Comparison of ENCODE assay signal across 12 cellular contexts in genomic region chr1:52867060-52867845, GRCh38. TPM values are rescaled to one million over a fixed set of nuclear protein-coding genes. Genes with fewer than 3 reads are reported as not detected.
DNase-seq lines count a peak whose midpoint lies in the region; ATAC-seq, FAIRE-seq and TF ChIP-seq lines count a peak whose summit lies in the region.
"Had no signal": no experiment of that assay in that cellular context is flagged by ENCODE, and none has a peak within 500 bp of the region (broad histone marks: within the 10 kb centered on the region; RNA-seq: fewer than 3 reads in every experiment).

No MANE protein-coding gene starts in this region.

- no peaks in the 10 kb centered on the region for H3K36me3 Mint-ChIP-seq in nephron progenitor cell (ENCODE audit: low read depth)

- WGBS in heart right ventricle, 2 donors: 83 to 94% methylated on average over 2 of the region's 2 CpGs
- 53 to 56% methylated on average over 2 of the region's 2 CpGs for WGBS in pancreas, 2 donors

- H3K9me3 Mint-ChIP-seq in nephron progenitor cell: peaks cover 16% of the 10 kb centered on the region

- FAIRE-seq in pancreas (lab: Jason Lieb, UNC): no peak
- FAIRE-seq: A204.1, islet of Langerhans had no signal

- no peak overlapping the region for H3K4me3 Mint-ChIP-seq in nephron progenitor cell

- H3K4me1 ChIP-seq in heart right ventricle (no peaks in the 10 kb centered on the region), pancreas (no peaks in the 10 kb centered on the region)

- ATAC-seq in GM21717 (IDR thresholded peaks at IDR 0.05; ENCODE audit: unreplicated experiment) (peak; percentile 88), HG03442 (IDR thresholded peaks at IDR 0.05; ENCODE audit: unreplicated experiment) (peak; percentile 92), heart right ventricle (no peak), pancreas (no peak)

- H3K4me1 Mint-ChIP-seq in nephron progenitor cell: peaks cover 6% of the 10 kb centered on the region

- H3K27ac ChIP-seq in heart right ventricle (no peak overlapping the region), pancreas (no peak overlapping the region)

- H3K36me3 ChIP-seq in heart right ventricle: no peaks in the 10 kb centered on the region
- no peaks in the 10 kb centered on the region for H3K36me3 ChIP-seq in pancreas

- intact Hi-C loops in heart right ventricle (cut with DNase I) (no loop called here), pancreas (cut with DNase I) (no loop called here)

- H3K27me3 Mint-ChIP-seq in nephron progenitor cell (ENCODE audit: low read depth, poor library complexity): peaks cover 2% of the 10 kb centered on the region

- H3K27me3 ChIP-seq in heart right ventricle: peaks cover 0 to 4% (median 0%) of the 10 kb centered on the region in 7 donors
- H3K27me3 ChIP-seq in pancreas: no peaks in the 10 kb centered on the region

- H3K27ac Mint-ChIP-seq in nephron progenitor cell: peak overlapping the region; percentile 1

- H3K4me3 ChIP-seq in heart right ventricle (no peak overlapping the region), pancreas (no peak overlapping the region)

- DNase-seq in NCI-H2107 treated with DMSO at 0.1 percent for 48 hours (lab: John Stamatoyannopoulos, UW; ENCODE audit: unreplicated experiment): peak; percentile 28
- DNase-seq in NCI-H2107 (lab: John Stamatoyannopoulos, UW): no peak
- DNase-seq in nephron progenitor cell: no peak
- no peak for DNase-seq in SKM-1 treated with dmso at 0.1 percent for 144 hours (lab: John Stamatoyannopoulos, UW; ENCODE audit: unreplicated experiment)
- DNase-seq in heart right ventricle: no peak
- DNase-seq in pancreas: no peak
- DNase-seq: activated T-cell treated with anti-CD3 and anti-CD28 coated beads, Interleukin-2, amount 50 U/mL, for 1 hour; dermis blood vessel endothelial cell had no signal

- TF ChIP-seq CTCF in nephron progenitor cell (IDR thresholded peaks at IDR 0.05) (no peak), heart right ventricle (IDR thresholded peaks at IDR 0.05) (no peak), pancreas (IDR thresholded peaks at IDR 0.05) (no peak)

- H3K9me3 ChIP-seq in heart right ventricle (no peaks in the 10 kb centered on the region), pancreas (no peaks in the 10 kb centered on the region)

RNA-seq across cellular contexts. Expression of gene ZYG11A, which starts 24.7 kb away (rescaled TPM):
- total RNA-seq in heart right ventricle (under 1 TPM in 1 of 10 donors, not detected in 9; 0.07 TPM), pancreas (not detected)
- polyA plus RNA-seq in heart right ventricle (not detected), pancreas (not detected)

RNA-seq across cellular contexts. Expression of gene ECHDC2, which starts 54.3 kb away (rescaled TPM):
- 100 to 1,000 TPM in 9 of 10 donors, 10 to 100 TPM in 1; 74.6 to 148 (median 114) TPM for total RNA-seq in heart right ventricle
- 100 to 1,000 TPM in 1 of 2 donors, 10 to 100 TPM in 1; 54.0 to 247 TPM for polyA plus RNA-seq in heart right ventricle
- total RNA-seq in pancreas: 100 to 1,000 TPM in 2 of 6 donors, 10 to 100 TPM in 4; 54.5 to 139 (median 97.8) TPM
- polyA plus RNA-seq in pancreas: 100 to 1,000 TPM; 294 to 504 TPM

RNA-seq across cellular contexts. Expression of gene SCP2, which starts 59.8 kb away (rescaled TPM):
- total RNA-seq in heart right ventricle (100 to 1,000 TPM; 117 to 149 (median 133) TPM), pancreas (10 to 100 TPM; 45.7 to 83.2 (median 60.4) TPM)
- polyA plus RNA-seq in heart right ventricle (100 to 1,000 TPM in 1 of 2 donors, 10 to 100 TPM in 1; 82.3 to 120 TPM), pancreas (100 to 1,000 TPM in 1 of 2 donors, 10 to 100 TPM in 1; 73.4 to 110 TPM)

Comparison
In these comparisons a context has a peak if more than half of its experiments do, and no peak if none do; other contexts are left out.
1. ATAC-seq: peak in GM21717 (single experiment) and HG03442 (single experiment); none in heart right ventricle (0 of 8) and pancreas (0 of 4).